In the genomic region with DNA sequence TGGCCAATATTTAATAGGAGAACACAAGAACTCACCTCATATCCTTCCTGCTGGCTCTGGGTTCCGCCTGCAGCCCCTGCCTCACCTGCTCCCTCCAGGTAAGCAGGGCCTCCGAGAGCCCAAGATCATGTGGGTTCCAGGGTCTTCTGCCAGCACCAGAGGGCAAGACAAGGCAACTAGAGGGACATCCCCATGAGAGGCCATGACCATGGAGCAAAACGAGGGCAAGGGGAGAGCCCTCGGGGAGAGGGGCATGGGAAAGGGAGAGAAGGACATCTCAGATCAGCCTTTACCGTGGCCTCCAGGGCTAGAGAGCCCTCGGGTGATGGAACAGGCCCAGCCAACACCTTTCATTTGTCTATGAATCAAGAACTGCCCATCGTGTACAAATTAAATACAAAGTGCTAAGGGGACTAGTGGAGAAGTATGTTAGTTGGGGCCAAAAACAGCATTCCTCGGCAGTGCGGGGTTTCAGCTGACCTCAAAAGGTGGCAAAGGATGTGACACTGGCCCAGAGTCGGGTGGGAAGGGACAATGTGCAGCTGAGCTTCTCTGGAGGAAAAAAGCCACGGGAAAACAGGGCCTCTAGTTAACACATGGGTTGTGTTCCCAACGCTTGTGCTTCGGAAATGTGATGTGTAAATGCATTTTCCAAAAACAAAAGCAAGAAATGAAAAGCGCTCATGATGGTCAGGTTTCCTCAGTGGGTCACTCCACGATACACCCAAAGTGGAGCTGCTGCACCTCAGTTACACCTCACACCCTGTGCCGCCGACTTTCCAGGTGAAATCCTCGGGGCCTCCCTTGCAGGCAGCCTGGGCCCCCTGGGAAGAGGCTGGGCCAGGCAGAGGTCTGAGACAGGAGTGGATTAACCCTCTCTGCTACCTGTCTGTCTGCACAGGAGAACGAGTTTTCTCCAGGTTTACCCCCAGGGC, we compare ENCODE assay signal across 1 cellular context.
TF ChIP-seq lines count a peak whose summit lies in the region.

No MANE protein-coding gene starts in this region.

TF ChIP-seq in K562, 482 proteins besides CTCF, POLR2A, EP300 and RAD21:
- TF ChIP-seq C11orf30 (IDR thresholded peaks at IDR 0.05; ENCODE audit: low read depth) (no peak), EZH2 (IDR thresholded peaks at IDR 0.05; ENCODE audit: borderline replicate concordance, low read depth, low read length) (peak; percentile 59; the same call in 1 of the 2 replicates)
